In genomic region chr1:207152792-207153434, GRCh38 we compare ENCODE assay signal across 1 cellular context.
TF ChIP-seq lines count a peak whose summit lies in the region.

No MANE protein-coding gene starts in this region.

TF ChIP-seq in HepG2, 621 proteins besides CTCF, POLR2A, EP300 and RAD21 (continued from another document and continues in another):
- TF ChIP-seq, protein P1, sequence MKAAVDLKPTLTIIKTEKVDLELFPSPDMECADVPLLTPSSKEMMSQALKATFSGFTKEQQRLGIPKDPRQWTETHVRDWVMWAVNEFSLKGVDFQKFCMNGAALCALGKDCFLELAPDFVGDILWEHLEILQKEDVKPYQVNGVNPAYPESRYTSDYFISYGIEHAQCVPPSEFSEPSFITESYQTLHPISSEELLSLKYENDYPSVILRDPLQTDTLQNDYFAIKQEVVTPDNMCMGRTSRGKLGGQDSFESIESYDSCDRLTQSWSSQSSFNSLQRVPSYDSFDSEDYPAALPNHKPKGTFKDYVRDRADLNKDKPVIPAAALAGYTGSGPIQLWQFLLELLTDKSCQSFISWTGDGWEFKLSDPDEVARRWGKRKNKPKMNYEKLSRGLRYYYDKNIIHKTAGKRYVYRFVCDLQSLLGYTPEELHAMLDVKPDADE (CRISPR knock-in tag; IDR thresholded peaks at IDR 0.05), result no peak
- 0 out of 2 replicates have a peak, but pooled peaks have one; percentile 68 for TF ChIP-seq ZNF670 (CRISPR knock-in tag; IDR thresholded peaks at IDR 0.05; ENCODE audit: borderline replicate concordance)
- TF ChIP-seq NFKB2 (CRISPR knock-in tag; IDR thresholded peaks at IDR 0.05; ENCODE audit: borderline replicate concordance), result no peak
- no peak for TF ChIP-seq NCOA1 (CRISPR knock-in tag; IDR thresholded peaks at IDR 0.05)
- TF ChIP-seq, protein P2, sequence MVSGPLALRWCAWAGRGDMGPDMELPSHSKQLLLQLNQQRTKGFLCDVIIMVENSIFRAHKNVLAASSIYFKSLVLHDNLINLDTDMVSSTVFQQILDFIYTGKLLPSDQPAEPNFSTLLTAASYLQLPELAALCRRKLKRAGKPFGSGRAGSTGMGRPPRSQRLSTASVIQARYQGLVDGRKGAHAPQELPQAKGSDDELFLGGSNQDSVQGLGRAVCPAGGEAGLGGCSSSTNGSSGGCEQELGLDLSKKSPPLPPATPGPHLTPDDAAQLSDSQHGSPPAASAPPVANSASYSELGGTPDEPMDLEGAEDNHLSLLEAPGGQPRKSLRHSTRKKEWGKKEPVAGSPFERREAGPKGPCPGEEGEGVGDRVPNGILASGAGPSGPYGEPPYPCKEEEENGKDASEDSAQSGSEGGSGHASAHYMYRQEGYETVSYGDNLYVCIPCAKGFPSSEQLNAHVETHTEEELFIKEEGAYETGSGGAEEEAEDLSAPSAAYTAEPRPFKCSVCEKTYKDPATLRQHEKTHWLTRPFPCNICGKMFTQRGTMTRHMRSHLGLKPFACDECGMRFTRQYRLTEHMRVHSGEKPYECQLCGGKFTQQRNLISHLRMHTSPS (CRISPR knock-in tag; IDR thresholded peaks at IDR 0.05; ENCODE audit: low read depth), result no peak
- no peak for TF ChIP-seq GZF1 (CRISPR knock-in tag; IDR thresholded peaks at IDR 0.05)
- TF ChIP-seq REL (CRISPR knock-in tag; conservative IDR thresholded peaks at IDR 0.05), result no peak
- TF ChIP-seq MAF1 (CRISPR knock-in tag; IDR thresholded peaks at IDR 0.05; ENCODE audit: borderline replicate concordance), result no peak
- no peak for TF ChIP-seq RORA (CRISPR knock-in tag; IDR thresholded peaks at IDR 0.05)
- no peak for TF ChIP-seq ZBTB7B (CRISPR knock-in tag; IDR thresholded peaks at IDR 0.05)
- no peak for TF ChIP-seq U2AF1 (optimal IDR thresholded peaks at IDR 0.05; ENCODE audit: low read depth, low read length)
- peak; percentile 84 for TF ChIP-seq TARDBP (CRISPR knock-in tag; IDR thresholded peaks at IDR 0.05)
- TF ChIP-seq SRSF1 (optimal IDR thresholded peaks at IDR 0.05; ENCODE audit: low read depth, low read length), result no peak
- TF ChIP-seq MIER2 (CRISPR knock-in tag; IDR thresholded peaks at IDR 0.05), result peak; percentile 64
- TF ChIP-seq ATF7-NPFF (CRISPR knock-in tag; IDR thresholded peaks at IDR 0.05; ENCODE audit: low read depth), result no peak
- peak; percentile 43; the same call in 1 of the 2 replicates for TF ChIP-seq THRA (CRISPR knock-in tag; IDR thresholded peaks at IDR 0.05; ENCODE audit: borderline replicate concordance)
- no peak for TF ChIP-seq PCBP1 (IDR thresholded peaks at IDR 0.05; ENCODE audit: borderline replicate concordance, low read depth, low read length)
- TF ChIP-seq CBX2 (IDR thresholded peaks at IDR 0.05; ENCODE audit: low read depth, low read length), result peak; percentile 65; the same call in 1 of the 2 replicates
- no peak for TF ChIP-seq CBX2 (CRISPR knock-in tag; IDR thresholded peaks at IDR 0.05; ENCODE audit: low read depth)
- no peak for TF ChIP-seq ZNF326 (CRISPR knock-in tag; IDR thresholded peaks at IDR 0.05; ENCODE audit: borderline replicate concordance)
- no peak for TF ChIP-seq HNRNPUL1 (IDR thresholded peaks at IDR 0.05; ENCODE audit: low read depth, low read length)
- TF ChIP-seq ZNF75D (CRISPR knock-in tag; IDR thresholded peaks at IDR 0.05; ENCODE audit: borderline replicate concordance), result no peak
- TF ChIP-seq, protein P3, sequence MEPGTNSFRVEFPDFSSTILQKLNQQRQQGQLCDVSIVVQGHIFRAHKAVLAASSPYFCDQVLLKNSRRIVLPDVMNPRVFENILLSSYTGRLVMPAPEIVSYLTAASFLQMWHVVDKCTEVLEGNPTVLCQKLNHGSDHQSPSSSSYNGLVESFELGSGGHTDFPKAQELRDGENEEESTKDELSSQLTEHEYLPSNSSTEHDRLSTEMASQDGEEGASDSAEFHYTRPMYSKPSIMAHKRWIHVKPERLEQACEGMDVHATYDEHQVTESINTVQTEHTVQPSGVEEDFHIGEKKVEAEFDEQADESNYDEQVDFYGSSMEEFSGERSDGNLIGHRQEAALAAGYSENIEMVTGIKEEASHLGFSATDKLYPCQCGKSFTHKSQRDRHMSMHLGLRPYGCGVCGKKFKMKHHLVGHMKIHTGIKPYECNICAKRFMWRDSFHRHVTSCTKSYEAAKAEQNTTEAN (CRISPR knock-in tag; conservative IDR thresholded peaks at IDR 0.05), result no peak
- TF ChIP-seq, protein P4, sequence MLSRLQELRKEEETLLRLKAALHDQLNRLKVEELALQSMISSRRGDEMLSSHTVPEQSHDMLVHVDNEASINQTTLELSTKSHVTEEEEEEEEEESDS (CRISPR knock-in tag; IDR thresholded peaks at IDR 0.05; ENCODE audit: borderline replicate concordance), result no peak
- no peak for TF ChIP-seq ZBTB8A (CRISPR knock-in tag; IDR thresholded peaks at IDR 0.05; ENCODE audit: borderline replicate concordance, low read depth)
- TF ChIP-seq ZFP1 (CRISPR knock-in tag; IDR thresholded peaks at IDR 0.05), result no peak
- peak; percentile 78 for TF ChIP-seq ZFX (CRISPR knock-in tag; IDR thresholded peaks at IDR 0.05; ENCODE audit: low read depth)
- no peak for TF ChIP-seq KDM5B (CRISPR knock-in tag; IDR thresholded peaks at IDR 0.05; ENCODE audit: borderline replicate concordance)
- no peak for TF ChIP-seq FOXC1 (CRISPR knock-in tag; IDR thresholded peaks at IDR 0.05; ENCODE audit: borderline replicate concordance)
- peak; percentile 78; the same call in 1 of the 2 replicates for TF ChIP-seq ZNF24 (IDR thresholded peaks at IDR 0.05)
- TF ChIP-seq RNF2 (conservative IDR thresholded peaks at IDR 0.05; ENCODE audit: low read depth), result peak; percentile 72
- no peak for TF ChIP-seq ZNF484 (CRISPR knock-in tag; IDR thresholded peaks at IDR 0.05; ENCODE audit: borderline replicate concordance, low read depth)
- no peak for TF ChIP-seq MNT (IDR thresholded peaks at IDR 0.05)
- 0 out of 2 replicates have a peak, but pooled peaks have one; percentile 15 for TF ChIP-seq CBFB (CRISPR knock-in tag; IDR thresholded peaks at IDR 0.05)
- TF ChIP-seq UBTF (CRISPR knock-in tag; IDR thresholded peaks at IDR 0.05), result 0 out of 2 replicates have a peak, but pooled peaks have one; percentile 19
- TF ChIP-seq YEATS2 (CRISPR knock-in tag; IDR thresholded peaks at IDR 0.05; ENCODE audit: borderline replicate concordance), result peak; percentile 78
- no peak for TF ChIP-seq PTBP1 (IDR thresholded peaks at IDR 0.05; ENCODE audit: low read depth, low read length, poor library complexity, severe bottlenecking)
- TF ChIP-seq ZNF431 (CRISPR knock-in tag; IDR thresholded peaks at IDR 0.05; ENCODE audit: borderline replicate concordance, low read depth), result no peak
- TF ChIP-seq SMAD1 (CRISPR knock-in tag; IDR thresholded peaks at IDR 0.05; ENCODE audit: borderline replicate concordance, low read depth), result no peak
- TF ChIP-seq TAF15 (IDR thresholded peaks at IDR 0.05; ENCODE audit: low read depth, low read length, poor library complexity, severe bottlenecking), result no peak
- TF ChIP-seq KLF6 (CRISPR knock-in tag; IDR thresholded peaks at IDR 0.05), result no peak
- TF ChIP-seq, protein P5, sequence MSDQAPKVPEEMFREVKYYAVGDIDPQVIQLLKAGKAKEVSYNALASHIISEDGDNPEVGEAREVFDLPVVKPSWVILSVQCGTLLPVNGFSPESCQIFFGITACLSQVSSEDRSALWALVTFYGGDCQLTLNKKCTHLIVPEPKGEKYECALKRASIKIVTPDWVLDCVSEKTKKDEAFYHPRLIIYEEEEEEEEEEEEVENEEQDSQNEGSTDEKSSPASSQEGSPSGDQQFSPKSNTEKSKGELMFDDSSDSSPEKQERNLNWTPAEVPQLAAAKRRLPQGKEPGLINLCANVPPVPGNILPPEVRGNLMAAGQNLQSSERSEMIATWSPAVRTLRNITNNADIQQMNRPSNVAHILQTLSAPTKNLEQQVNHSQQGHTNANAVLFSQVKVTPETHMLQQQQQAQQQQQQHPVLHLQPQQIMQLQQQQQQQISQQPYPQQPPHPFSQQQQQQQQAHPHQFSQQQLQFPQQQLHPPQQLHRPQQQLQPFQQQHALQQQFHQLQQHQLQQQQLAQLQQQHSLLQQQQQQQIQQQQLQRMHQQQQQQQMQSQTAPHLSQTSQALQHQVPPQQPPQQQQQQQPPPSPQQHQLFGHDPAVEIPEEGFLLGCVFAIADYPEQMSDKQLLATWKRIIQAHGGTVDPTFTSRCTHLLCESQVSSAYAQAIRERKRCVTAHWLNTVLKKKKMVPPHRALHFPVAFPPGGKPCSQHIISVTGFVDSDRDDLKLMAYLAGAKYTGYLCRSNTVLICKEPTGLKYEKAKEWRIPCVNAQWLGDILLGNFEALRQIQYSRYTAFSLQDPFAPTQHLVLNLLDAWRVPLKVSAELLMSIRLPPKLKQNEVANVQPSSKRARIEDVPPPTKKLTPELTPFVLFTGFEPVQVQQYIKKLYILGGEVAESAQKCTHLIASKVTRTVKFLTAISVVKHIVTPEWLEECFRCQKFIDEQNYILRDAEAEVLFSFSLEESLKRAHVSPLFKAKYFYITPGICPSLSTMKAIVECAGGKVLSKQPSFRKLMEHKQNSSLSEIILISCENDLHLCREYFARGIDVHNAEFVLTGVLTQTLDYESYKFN (CRISPR knock-in tag; conservative IDR thresholded peaks at IDR 0.05), result 0 out of 2 replicates have a peak, but pooled peaks have one; percentile 12
- TF ChIP-seq, protein P6, sequence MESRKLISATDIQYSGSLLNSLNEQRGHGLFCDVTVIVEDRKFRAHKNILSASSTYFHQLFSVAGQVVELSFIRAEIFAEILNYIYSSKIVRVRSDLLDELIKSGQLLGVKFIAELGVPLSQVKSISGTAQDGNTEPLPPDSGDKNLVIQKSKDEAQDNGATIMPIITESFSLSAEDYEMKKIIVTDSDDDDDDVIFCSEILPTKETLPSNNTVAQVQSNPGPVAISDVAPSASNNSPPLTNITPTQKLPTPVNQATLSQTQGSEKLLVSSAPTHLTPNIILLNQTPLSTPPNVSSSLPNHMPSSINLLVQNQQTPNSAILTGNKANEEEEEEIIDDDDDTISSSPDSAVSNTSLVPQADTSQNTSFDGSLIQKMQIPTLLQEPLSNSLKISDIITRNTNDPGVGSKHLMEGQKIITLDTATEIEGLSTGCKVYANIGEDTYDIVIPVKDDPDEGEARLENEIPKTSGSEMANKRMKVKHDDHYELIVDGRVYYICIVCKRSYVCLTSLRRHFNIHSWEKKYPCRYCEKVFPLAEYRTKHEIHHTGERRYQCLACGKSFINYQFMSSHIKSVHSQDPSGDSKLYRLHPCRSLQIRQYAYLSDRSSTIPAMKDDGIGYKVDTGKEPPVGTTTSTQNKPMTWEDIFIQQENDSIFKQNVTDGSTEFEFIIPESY (CRISPR knock-in tag; IDR thresholded peaks at IDR 0.05), result no peak
- peak; percentile 51 for TF ChIP-seq HDAC1 (CRISPR knock-in tag; IDR thresholded peaks at IDR 0.05)
